35 cellular contexts compared by ENCODE assay signal in genomic region chr1:2337501-2337900, GRCh38.
"Had no signal": no experiment of that assay in that cellular context is flagged by ENCODE, and none has a peak within 500 bp of the region (broad histone marks: within the 10 kb centered on the region; RNA-seq: fewer than 3 reads in every experiment).

No MANE protein-coding gene starts in this region.

- H3K9ac ChIP-seq: KMS-11 had no signal

- H3K27ac ChIP-seq: KMS-11 had no signal

- H3K4me3 ChIP-seq: MG63 had no signal

- DNase-seq: Karpas-422, Kasumi-1, KG1, MG63, MM.1S, MV-4-11, NCI-H1048, NCI-H1092, NCI-H1092 treated with DMSO at 0.1 percent for 48 hours, NCI-H1105, NCI-H1105 treated with DMSO at 0.1 percent for 48 hours, NCI-H1417, NCI-H1417 treated with DMSO at 0.1 percent for 48 hours, NCI-H1436, NCI-H1436 treated with DMSO at 0.1 percent for 48 hours, NCI-H146, NCI-H1694, NCI-H1694 treated with DMSO at 0.1 percent for 48 hours, NCI-H187, NCI-H187 treated with DMSO at 0.1 percent for 48 hours, NCI-H1930, NCI-H2029, NCI-H2029 treated with DMSO at 0.1 percent for 48 hours, NCI-H2081, NCI-H2081 treated with DMSO at 0.1 percent for 48 hours, NCI-H2107, NCI-H2171, NCI-H2171 treated with DMSO at 0.1 percent for 48 hours, NCI-H2227 treated with DMSO at 0.1 percent for 48 hours, NCI-H226, NCI-H345, NCI-H446, NCI-H446 treated with DMSO at 0.1 percent for 48 hours, NCI-H510A had no signal

- H3K9me3 ChIP-seq: MG63 had no signal

- H3K27me3 ChIP-seq: MG63 had no signal

- H3K36me3 ChIP-seq: MG63 had no signal

- H3K4me2 ChIP-seq: KMS-11 had no signal
